In genomic region chr5:56971275-56971674, GRCh38 we compare ENCODE assay signal across 9 cellular contexts.
"Had no signal": no experiment of that assay in that cellular context is flagged by ENCODE, and none has a peak within 500 bp of the region (broad histone marks: within the 10 kb centered on the region; RNA-seq: fewer than 3 reads in every experiment).

No MANE protein-coding gene starts in this region.

- H3K9ac ChIP-seq: KMS-11 had no signal

- H3K4me3 ChIP-seq: K562 had no signal

- H3K27ac ChIP-seq: HL-60, KMS-11 had no signal

- DNase-seq: IMR-90, KBM-7, KG1 had no signal

- FAIRE-seq: HepG2, HTR-8/SVneo, K562 had no signal

- H3K4me2 ChIP-seq: KMS-11 had no signal

- H3K9me3 Mint-ChIP-seq: IgD-negative memory B cell had no signal

- H3K4me3 Mint-ChIP-seq: IgD-negative memory B cell had no signal

- H3K4me1 Mint-ChIP-seq: IgD-negative memory B cell had no signal

- ATAC-seq: HepG2, K562 had no signal

- H3K27ac Mint-ChIP-seq: IgD-negative memory B cell had no signal

- H3K36me3 Mint-ChIP-seq: IgD-negative memory B cell had no signal
